Comparison of ENCODE assay signal across 1 cellular context in the genomic region with DNA sequence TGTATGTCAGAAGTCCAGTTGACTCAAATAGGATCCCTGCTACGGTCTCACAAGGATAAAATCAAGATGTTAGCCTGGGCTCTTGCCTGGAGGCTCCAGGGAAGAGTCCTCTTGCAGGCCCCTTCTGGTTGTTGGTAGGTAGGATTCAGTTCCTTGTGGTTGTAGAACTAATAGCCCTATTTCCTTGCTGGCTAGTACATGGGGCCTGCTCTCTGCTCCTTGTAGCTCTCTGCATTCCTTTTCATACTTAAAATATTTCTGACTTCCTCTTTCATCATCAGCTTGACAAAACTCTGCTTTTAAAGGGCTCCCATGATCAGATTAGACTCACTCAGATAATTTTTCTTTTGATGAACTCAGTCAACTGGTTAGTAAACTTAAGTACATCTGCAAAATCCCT.
TF ChIP-seq lines count a peak whose summit lies in the region.

No MANE protein-coding gene starts in this region.

TF ChIP-seq in SK-N-SH, 30 proteins besides CTCF, POLR2A, EP300 and RAD21 (continued from another document):
- TF ChIP-seq GABPA (IDR thresholded peaks at IDR 0.05; ENCODE audit: low read depth) (no peak), CHD2 (IDR thresholded peaks at IDR 0.05; ENCODE audit: low read length, partially characterized antibody) (no peak)
